In genomic region chrX:72309297-72310071, GRCh38 we compare ENCODE assay signal across 10 cellular contexts. TPM values are rescaled to one million over a fixed set of nuclear protein-coding genes. Genes with fewer than 3 reads are reported as not detected.
DNase-seq lines count a peak whose midpoint lies in the region; ATAC-seq and TF ChIP-seq lines count a peak whose summit lies in the region.
"Had no signal": no experiment of that assay in that cellular context is flagged by ENCODE, and none has a peak within 500 bp of the region (broad histone marks: within the 10 kb centered on the region; RNA-seq: fewer than 3 reads in every experiment).

No MANE protein-coding gene starts in this region.

- no TSS peak for BruUV-seq in PC-9 (replicated peaks; lab: Mats Ljungman, UMichigan)

- H3K9ac ChIP-seq in fibroblast of lung (ENCODE audit: insufficient read depth, low read length): no peak overlapping the region

- no peak overlapping the region for H3K27ac ChIP-seq in CD8-positive, alpha-beta T cell (ENCODE audit: low read depth, low read length)
- H3K27ac ChIP-seq in PC-9 (no peak overlapping the region), fibroblast of lung (ENCODE audit: insufficient read depth, low read length) (no peak overlapping the region), osteoblast (ENCODE audit: low read depth, low read length) (no peak overlapping the region)

- POLR2A ChIA-PET in CD8-positive, alpha-beta T cell (lab: Charles Lee): no interaction called here
- POLR2A ChIA-PET in PC-9 (lab: Charles Lee; ENCODE audit: unreplicated experiment): no interaction called here

- H3K79me2 ChIP-seq in PC-9 (ENCODE audit: low read depth) (no peaks in the 10 kb centered on the region), fibroblast of lung (ENCODE audit: control insufficient read depth, insufficient read depth, low read length) (no peaks in the 10 kb centered on the region), osteoblast (ENCODE audit: insufficient read depth, low read length) (no peaks in the 10 kb centered on the region)

- DNase-seq in CD8-positive, alpha-beta T cell: no peak
- DNase-seq in PC-9: no peak
- DNase-seq in fibroblast of lung (ENCODE audit: low read depth in 2 of 2): peak in 1 of 2 donors; percentile 7
- no peak for DNase-seq in osteoblast (ENCODE audit: insufficient read length, low spot score, missing footprints)
- DNase-seq in stimulated activated CD4-positive, alpha-beta T cell treated with anti-CD3 and anti-CD28 coated beads, Interleukin-4, amount 100 ng/mL, for 1 hour: no peak
- no peak for DNase-seq in cortex of kidney (lab: John Stamatoyannopoulos, UW)
- DNase-seq: activated gamma-delta T cell treated with Interleukin-2 at 50 U/mL for 16 hours had no signal

- no peak for TF ChIP-seq CTCF in CD8-positive, alpha-beta T cell (IDR thresholded peaks at IDR 0.05)
- TF ChIP-seq CTCF in PC-9 (conservative IDR thresholded peaks at IDR 0.05) (no peak), fibroblast of lung (conservative IDR thresholded peaks at IDR 0.05 in 1 of 2, IDR thresholded peaks at IDR 0.05 in 1 of 2; ENCODE audit: low read depth in 1 of 2, low read length in 2 of 2) (no peak), osteoblast (IDR thresholded peaks at IDR 0.05; ENCODE audit: extremely low read depth, low read depth, low read length) (no peak)

- peaks cover 24% of the 10 kb centered on the region for H3K4me1 ChIP-seq in CD8-positive, alpha-beta T cell (ENCODE audit: insufficient read depth, low read length)
- H3K4me1 ChIP-seq in PC-9 (replicated peaks; ENCODE audit: insufficient read depth) (no peaks in the 10 kb centered on the region), fibroblast of lung (ENCODE audit: control insufficient read depth, extremely low read depth, insufficient read depth, low read length) (no peaks in the 10 kb centered on the region), osteoblast (ENCODE audit: insufficient read depth, low read length) (peaks cover 9% of the 10 kb centered on the region)

- no peak overlapping the region for H3K27ac Mint-ChIP-seq in CD8-positive, alpha-beta T cell

- no peaks in the 10 kb centered on the region for H3K9me3 ChIP-seq in CD8-positive, alpha-beta T cell (ENCODE audit: low read length)
- H3K9me3 ChIP-seq in PC-9 (ENCODE audit: insufficient read depth, low read depth) (no peaks in the 10 kb centered on the region), fibroblast of lung (ENCODE audit: control insufficient read depth, insufficient read depth, low read depth, low read length) (no peaks in the 10 kb centered on the region), osteoblast (ENCODE audit: low read depth, low read length) (no peaks in the 10 kb centered on the region)

- ATAC-seq in CD8-positive, alpha-beta T cell: no peak
- ATAC-seq in HG02981 (IDR thresholded peaks at IDR 0.05; ENCODE audit: unreplicated experiment): no peak
- no peak for ATAC-seq in GM18502 (IDR thresholded peaks at IDR 0.05; ENCODE audit: poor library complexity, unreplicated experiment)

- no peaks in the 10 kb centered on the region for H3F3A ChIP-seq in PC-9 (ENCODE audit: insufficient read depth, low read depth)

- peaks cover 15% of the 10 kb centered on the region for H3K27me3 ChIP-seq in CD8-positive, alpha-beta T cell (ENCODE audit: insufficient read depth, low read length)
- H3K27me3 ChIP-seq in PC-9 (ENCODE audit: insufficient read depth, low read depth): peaks cover 30% of the 10 kb centered on the region; the same call in 1 of the 2 replicates
- peaks cover 39% of the 10 kb centered on the region for H3K27me3 ChIP-seq in fibroblast of lung (ENCODE audit: control insufficient read depth, insufficient read depth, low read length)
- peaks cover 86% of the 10 kb centered on the region for H3K27me3 ChIP-seq in osteoblast (ENCODE audit: insufficient read depth, low read length)

- H2AFZ ChIP-seq in PC-9 (no peak overlapping the region), fibroblast of lung (ENCODE audit: low read length) (no peak overlapping the region), osteoblast (ENCODE audit: low read length) (no peak overlapping the region)

- H4K20me1 ChIP-seq in PC-9 (ENCODE audit: insufficient read depth): no peaks in the 10 kb centered on the region
- no peaks in the 10 kb centered on the region for H4K20me1 ChIP-seq in fibroblast of lung (ENCODE audit: control insufficient read depth, extremely low read depth, insufficient read depth, low read length)
- peaks cover 2% of the 10 kb centered on the region for H4K20me1 ChIP-seq in osteoblast (ENCODE audit: insufficient read depth, low read length)

- H3K4me2 ChIP-seq in PC-9 (peak overlapping the region; percentile 79), fibroblast of lung (ENCODE audit: extremely low read depth, insufficient read depth, low read length) (peak overlapping the region; percentile 82), osteoblast (ENCODE audit: insufficient read depth, low read length) (peak overlapping the region; percentile 4)

- peaks cover 28% of the 10 kb centered on the region for H3K4me1 Mint-ChIP-seq in CD8-positive, alpha-beta T cell (ENCODE audit: low read depth)

- no peaks in the 10 kb centered on the region for H3K36me3 ChIP-seq in CD8-positive, alpha-beta T cell (ENCODE audit: insufficient read depth, low read length)
- H3K36me3 ChIP-seq in PC-9 (ENCODE audit: low read depth) (no peaks in the 10 kb centered on the region), fibroblast of lung (ENCODE audit: control insufficient read depth, insufficient read depth, low read length) (no peaks in the 10 kb centered on the region), osteoblast (ENCODE audit: insufficient read depth, low read length) (no peaks in the 10 kb centered on the region)

- peaks cover 38% of the 10 kb centered on the region for H3K27me3 Mint-ChIP-seq in CD8-positive, alpha-beta T cell (ENCODE audit: low read depth)

- no peaks in the 10 kb centered on the region for H3K9me3 Mint-ChIP-seq in CD8-positive, alpha-beta T cell

- no peak overlapping the region for H3K4me3 ChIP-seq in CD8-positive, alpha-beta T cell (ENCODE audit: low read depth, low read length)
- peak overlapping the region; percentile 31; the same call in 1 of the 2 replicates for H3K4me3 ChIP-seq in PC-9
- H3K4me3 ChIP-seq in fibroblast of lung (replicated peaks in 1 of 4; ENCODE audit: control extremely low read depth in 1 of 4, insufficient read depth in 1 of 4, low read depth in 3 of 4, low read length in 4 of 4): peak overlapping the region in 1 of 4 experiments; percentile 55
- no peak overlapping the region for H3K4me3 ChIP-seq in osteoblast (ENCODE audit: insufficient read depth, low read length)

- H3K4me3 Mint-ChIP-seq in CD8-positive, alpha-beta T cell: peak overlapping the region; percentile 75

- intact Hi-C loops in CD8-positive, alpha-beta T cell (cut with DNase I, micrococcal nuclease): loop anchor here in 1 of 2 experiments (5.0 kb wide), 1 partner anchor 1057 kb away; the partner anchor contains the start of gene ZMYM3
- intact Hi-C loops in PC-9 (cut with micrococcal nuclease; ENCODE audit: unreplicated experiment): no loop called here

- H3K36me3 Mint-ChIP-seq in CD8-positive, alpha-beta T cell: no peaks in the 10 kb centered on the region

- H3K9me2 ChIP-seq in PC-9 (ENCODE audit: insufficient read depth): no peaks in the 10 kb centered on the region

- CTCF ChIA-PET in CD8-positive, alpha-beta T cell (lab: Charles Lee): no interaction called here
- CTCF ChIA-PET in PC-9 (lab: Charles Lee): no interaction called here

RNA-seq across cellular contexts. Expression of gene CITED1, which starts 3.8 kb away (rescaled TPM):
- not detected for total RNA-seq in CD8-positive, alpha-beta T cell
- not detected in 2 replicates for total RNA-seq in PC-9 (2021)
- total RNA-seq in fibroblast of lung: 0.17 TPM in 1 of 2 replicates, not detected in the other
- not detected in 2 replicates for polyA plus RNA-seq in fibroblast of lung
- 0.20 TPM in 1 of 2 replicates, not detected in the other for polyA plus RNA-seq in fibroblast of lung (2012)
- 1.2 TPM in 1 of 2 replicates, not detected in the other for polyA minus RNA-seq in fibroblast of lung (ENCODE audit: low replicate concordance)
- not detected in 2 replicates for total RNA-seq in osteoblast
- total RNA-seq: kidney epithelial cell had no signal

RNA-seq across cellular contexts. Expression of gene RPS4X, which starts 32.4 kb away (rescaled TPM):
- 1,000 to 10,000 TPM; 1,509 to 1,538 TPM for total RNA-seq in CD8-positive, alpha-beta T cell
- total RNA-seq in PC-9 (2021) (962 and 967 TPM in 2 replicates), fibroblast of lung (776 and 877 TPM in 2 replicates), osteoblast (487 and 926 TPM in 2 replicates)
- polyA plus RNA-seq in fibroblast of lung: 1,529 and 2,318 TPM in 2 replicates
- polyA plus RNA-seq in fibroblast of lung (2012): 1,000 and 1,340 TPM in 2 replicates
- 441 and 532 TPM in 2 replicates for polyA minus RNA-seq in fibroblast of lung (ENCODE audit: low replicate concordance)

Comparison
In these comparisons a context has a peak if more than half of its experiments do, and no peak if none do; other contexts are left out.
1. H3K4me2 ChIP-seq: peak in every context shown above with its lines; median percentile 82 in fibroblast of lung; 79 in PC-9; 4 in osteoblast.